Comparison of ENCODE assay signal across 1 cellular context in the genomic region with DNA sequence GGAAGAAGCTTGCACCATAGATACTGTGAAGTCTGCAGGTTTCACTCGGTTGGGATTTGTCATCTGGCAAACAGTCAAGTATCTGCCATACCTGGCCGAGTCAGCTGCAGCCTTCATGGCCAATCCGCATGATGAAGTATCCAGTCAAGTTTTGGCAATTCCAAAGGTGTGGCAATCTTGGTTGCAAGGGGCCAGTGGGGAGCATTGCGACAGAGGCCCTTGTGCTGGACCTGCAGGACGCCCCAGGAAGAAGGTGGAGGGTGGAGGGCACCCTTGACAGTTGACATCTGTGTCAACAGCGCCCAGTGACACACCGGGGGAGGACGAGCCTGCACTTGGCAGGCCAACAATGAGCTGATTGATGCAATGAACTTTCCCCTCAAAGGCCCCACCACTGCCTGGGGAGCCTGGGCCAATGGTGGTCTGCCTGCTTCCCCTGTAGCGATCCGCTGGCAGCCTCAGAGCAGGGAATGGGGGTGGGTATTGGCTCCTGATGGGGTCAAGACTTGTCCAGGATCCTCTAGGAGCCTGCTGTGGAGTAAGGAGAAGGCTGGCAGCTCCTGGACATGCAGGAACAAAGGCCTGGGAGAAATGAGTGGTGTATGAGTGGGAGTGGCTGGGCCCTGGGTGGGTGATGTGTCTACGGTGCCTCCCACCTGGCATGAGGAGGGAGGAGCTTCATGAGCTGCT.
A peak's percentile ranks its signal among the peaks of the same experiment; 100 is the strongest.
TF ChIP-seq lines count a peak whose summit lies in the region.

No MANE protein-coding gene starts in this region.

TF ChIP-seq in HepG2, 621 proteins besides CTCF, POLR2A, EP300 and RAD21 (continued from another document and continues in another):
- TF ChIP-seq ZBTB46 (CRISPR knock-in tag; IDR thresholded peaks at IDR 0.05; ENCODE audit: borderline replicate concordance) (no peak), ZFP91 (CRISPR knock-in tag; IDR thresholded peaks at IDR 0.05; ENCODE audit: borderline replicate concordance) (peak; percentile 93), HINFP (CRISPR knock-in tag; IDR thresholded peaks at IDR 0.05; ENCODE audit: low read depth) (no peak), ZNF800 (CRISPR knock-in tag; IDR thresholded peaks at IDR 0.05) (no peak), DPF2 (CRISPR knock-in tag; IDR thresholded peaks at IDR 0.05; ENCODE audit: borderline replicate concordance, low read depth) (peak; percentile 97), ZNF616 (CRISPR knock-in tag; IDR thresholded peaks at IDR 0.05; ENCODE audit: low read depth) (no peak), IRX3 (CRISPR knock-in tag; IDR thresholded peaks at IDR 0.05; ENCODE audit: borderline replicate concordance, low read depth) (no peak), REXO4 (CRISPR knock-in tag; IDR thresholded peaks at IDR 0.05; ENCODE audit: borderline replicate concordance) (no peak), HMG20B (CRISPR knock-in tag; conservative IDR thresholded peaks at IDR 0.05) (peak; percentile 94), JUN (CRISPR knock-in tag; IDR thresholded peaks at IDR 0.05) (no peak), NKX3-1 (CRISPR knock-in tag; IDR thresholded peaks at IDR 0.05) (no peak), ZBTB21 (CRISPR knock-in tag; IDR thresholded peaks at IDR 0.05) (0 out of 2 replicates have a peak, but pooled peaks have one; percentile 54), KDM5A (IDR thresholded peaks at IDR 0.05; ENCODE audit: borderline replicate concordance, low read length) (no peak; the same call in 1 of the 2 replicates), SMARCC2 (IDR thresholded peaks at IDR 0.05) (no peak), THAP11 (CRISPR knock-in tag; IDR thresholded peaks at IDR 0.05) (peak; percentile 83), ZSCAN29 (CRISPR knock-in tag; conservative IDR thresholded peaks at IDR 0.05) (peak; percentile 82; the same call in 1 of the 2 replicates), KAT8 (CRISPR knock-in tag; IDR thresholded peaks at IDR 0.05) (peak; percentile 76; the same call in 1 of the 2 replicates), ZNF790 (CRISPR knock-in tag; IDR thresholded peaks at IDR 0.05; ENCODE audit: borderline replicate concordance) (peak; percentile 76; the same call in 1 of the 2 replicates), ZNF512 (CRISPR knock-in tag; IDR thresholded peaks at IDR 0.05) (no peak), ZNF569 (CRISPR knock-in tag; IDR thresholded peaks at IDR 0.05; ENCODE audit: borderline replicate concordance) (no peak), ZNF431 (CRISPR knock-in tag; IDR thresholded peaks at IDR 0.05; ENCODE audit: borderline replicate concordance, low read depth) (peak; percentile 9; the same call in 1 of the 2 replicates), NFE2L2 (IDR thresholded peaks at IDR 0.05; ENCODE audit: low read length) (no peak), HHEX (CRISPR knock-in tag; IDR thresholded peaks at IDR 0.05) (peak; percentile 42), RFX3 (CRISPR knock-in tag; IDR thresholded peaks at IDR 0.05) (no peak), ZNF652 (CRISPR knock-in tag; IDR thresholded peaks at IDR 0.05; ENCODE audit: borderline replicate concordance, low read depth) (0 out of 2 replicates have a peak, but pooled peaks have one; percentile 29), ZNF333 (CRISPR knock-in tag; IDR thresholded peaks at IDR 0.05; ENCODE audit: borderline replicate concordance) (no peak), HNRNPK (IDR thresholded peaks at IDR 0.05; ENCODE audit: low read depth, low read length, poor library complexity, severe bottlenecking) (no peak), HNF1B (CRISPR knock-in tag; IDR thresholded peaks at IDR 0.05) (peak; percentile 81), NR2F6 (IDR thresholded peaks at IDR 0.05) (peak; percentile 88), NR2F6 (CRISPR knock-in tag; IDR thresholded peaks at IDR 0.05) (peak; percentile 94), CREM (IDR thresholded peaks at IDR 0.05) (peak; percentile 75), CREM (CRISPR knock-in tag; IDR thresholded peaks at IDR 0.05) (no peak)
- TF ChIP-seq, protein P1, sequence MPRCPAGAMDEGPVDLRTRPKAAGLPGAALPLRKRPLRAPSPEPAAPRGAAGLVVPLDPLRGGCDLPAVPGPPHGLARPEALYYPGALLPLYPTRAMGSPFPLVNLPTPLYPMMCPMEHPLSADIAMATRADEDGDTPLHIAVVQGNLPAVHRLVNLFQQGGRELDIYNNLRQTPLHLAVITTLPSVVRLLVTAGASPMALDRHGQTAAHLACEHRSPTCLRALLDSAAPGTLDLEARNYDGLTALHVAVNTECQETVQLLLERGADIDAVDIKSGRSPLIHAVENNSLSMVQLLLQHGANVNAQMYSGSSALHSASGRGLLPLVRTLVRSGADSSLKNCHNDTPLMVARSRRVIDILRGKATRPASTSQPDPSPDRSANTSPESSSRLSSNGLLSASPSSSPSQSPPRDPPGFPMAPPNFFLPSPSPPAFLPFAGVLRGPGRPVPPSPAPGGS (CRISPR knock-in tag; IDR thresholded peaks at IDR 0.05), result no peak
- TF ChIP-seq, protein P2, sequence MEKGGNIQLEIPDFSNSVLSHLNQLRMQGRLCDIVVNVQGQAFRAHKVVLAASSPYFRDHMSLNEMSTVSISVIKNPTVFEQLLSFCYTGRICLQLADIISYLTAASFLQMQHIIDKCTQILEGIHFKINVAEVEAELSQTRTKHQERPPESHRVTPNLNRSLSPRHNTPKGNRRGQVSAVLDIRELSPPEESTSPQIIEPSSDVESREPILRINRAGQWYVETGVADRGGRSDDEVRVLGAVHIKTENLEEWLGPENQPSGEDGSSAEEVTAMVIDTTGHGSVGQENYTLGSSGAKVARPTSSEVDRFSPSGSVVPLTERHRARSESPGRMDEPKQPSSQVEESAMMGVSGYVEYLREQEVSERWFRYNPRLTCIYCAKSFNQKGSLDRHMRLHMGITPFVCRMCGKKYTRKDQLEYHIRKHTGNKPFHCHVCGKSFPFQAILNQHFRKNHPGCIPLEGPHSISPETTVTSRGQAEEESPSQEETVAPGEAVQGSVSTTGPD (CRISPR knock-in tag; IDR thresholded peaks at IDR 0.05), result peak; percentile 99
- TF ChIP-seq, protein P3, sequence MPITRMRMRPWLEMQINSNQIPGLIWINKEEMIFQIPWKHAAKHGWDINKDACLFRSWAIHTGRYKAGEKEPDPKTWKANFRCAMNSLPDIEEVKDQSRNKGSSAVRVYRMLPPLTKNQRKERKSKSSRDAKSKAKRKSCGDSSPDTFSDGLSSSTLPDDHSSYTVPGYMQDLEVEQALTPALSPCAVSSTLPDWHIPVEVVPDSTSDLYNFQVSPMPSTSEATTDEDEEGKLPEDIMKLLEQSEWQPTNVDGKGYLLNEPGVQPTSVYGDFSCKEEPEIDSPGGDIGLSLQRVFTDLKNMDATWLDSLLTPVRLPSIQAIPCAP (CRISPR knock-in tag; IDR thresholded peaks at IDR 0.05; ENCODE audit: low read depth), result no peak
- TF ChIP-seq, protein P4, sequence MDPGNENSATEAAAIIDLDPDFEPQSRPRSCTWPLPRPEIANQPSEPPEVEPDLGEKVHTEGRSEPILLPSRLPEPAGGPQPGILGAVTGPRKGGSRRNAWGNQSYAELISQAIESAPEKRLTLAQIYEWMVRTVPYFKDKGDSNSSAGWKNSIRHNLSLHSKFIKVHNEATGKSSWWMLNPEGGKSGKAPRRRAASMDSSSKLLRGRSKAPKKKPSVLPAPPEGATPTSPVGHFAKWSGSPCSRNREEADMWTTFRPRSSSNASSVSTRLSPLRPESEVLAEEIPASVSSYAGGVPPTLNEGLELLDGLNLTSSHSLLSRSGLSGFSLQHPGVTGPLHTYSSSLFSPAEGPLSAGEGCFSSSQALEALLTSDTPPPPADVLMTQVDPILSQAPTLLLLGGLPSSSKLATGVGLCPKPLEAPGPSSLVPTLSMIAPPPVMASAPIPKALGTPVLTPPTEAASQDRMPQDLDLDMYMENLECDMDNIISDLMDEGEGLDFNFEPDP (CRISPR knock-in tag; conservative IDR thresholded peaks at IDR 0.05), result no peak
- TF ChIP-seq, protein P5, sequence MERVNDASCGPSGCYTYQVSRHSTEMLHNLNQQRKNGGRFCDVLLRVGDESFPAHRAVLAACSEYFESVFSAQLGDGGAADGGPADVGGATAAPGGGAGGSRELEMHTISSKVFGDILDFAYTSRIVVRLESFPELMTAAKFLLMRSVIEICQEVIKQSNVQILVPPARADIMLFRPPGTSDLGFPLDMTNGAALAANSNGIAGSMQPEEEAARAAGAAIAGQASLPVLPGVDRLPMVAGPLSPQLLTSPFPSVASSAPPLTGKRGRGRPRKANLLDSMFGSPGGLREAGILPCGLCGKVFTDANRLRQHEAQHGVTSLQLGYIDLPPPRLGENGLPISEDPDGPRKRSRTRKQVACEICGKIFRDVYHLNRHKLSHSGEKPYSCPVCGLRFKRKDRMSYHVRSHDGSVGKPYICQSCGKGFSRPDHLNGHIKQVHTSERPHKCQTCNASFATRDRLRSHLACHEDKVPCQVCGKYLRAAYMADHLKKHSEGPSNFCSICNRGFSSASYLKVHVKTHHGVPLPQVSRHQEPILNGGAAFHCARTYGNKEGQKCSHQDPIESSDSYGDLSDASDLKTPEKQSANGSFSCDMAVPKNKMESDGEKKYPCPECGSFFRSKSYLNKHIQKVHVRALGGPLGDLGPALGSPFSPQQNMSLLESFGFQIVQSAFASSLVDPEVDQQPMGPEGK (CRISPR knock-in tag; IDR thresholded peaks at IDR 0.05), result peak; percentile 100
- TF ChIP-seq, protein P6, sequence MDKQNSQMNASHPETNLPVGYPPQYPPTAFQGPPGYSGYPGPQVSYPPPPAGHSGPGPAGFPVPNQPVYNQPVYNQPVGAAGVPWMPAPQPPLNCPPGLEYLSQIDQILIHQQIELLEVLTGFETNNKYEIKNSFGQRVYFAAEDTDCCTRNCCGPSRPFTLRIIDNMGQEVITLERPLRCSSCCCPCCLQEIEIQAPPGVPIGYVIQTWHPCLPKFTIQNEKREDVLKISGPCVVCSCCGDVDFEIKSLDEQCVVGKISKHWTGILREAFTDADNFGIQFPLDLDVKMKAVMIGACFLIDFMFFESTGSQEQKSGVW (CRISPR knock-in tag; IDR thresholded peaks at IDR 0.05; ENCODE audit: borderline replicate concordance), result no peak
